ENCODE assay signal across 8 cellular contexts in genomic region chr12:96177013-96177412, GRCh38. TPM values are rescaled to one million over a fixed set of nuclear protein-coding genes. Genes with fewer than 3 reads are reported as not detected.
DNase-seq lines count a peak whose midpoint lies in the region; ATAC-seq and TF ChIP-seq lines count a peak whose summit lies in the region.

No MANE protein-coding gene starts in this region.

- no peaks in the 10 kb centered on the region for H3K4me1 ChIP-seq in CD8-positive, alpha-beta T cell (ENCODE audit: insufficient read depth, low read length)
- H3K4me1 ChIP-seq in naive thymus-derived CD4-positive, alpha-beta T cell (ENCODE audit: control insufficient read depth in 2 of 2, insufficient read depth in 2 of 2, low read length in 2 of 2) = peaks cover 0 to 6% of the 10 kb centered on the region in 2 donors

- no peaks in the 10 kb centered on the region for H3K36me3 Mint-ChIP-seq in CD8-positive, alpha-beta T cell
- H3K36me3 Mint-ChIP-seq in naive thymus-derived CD4-positive, alpha-beta T cell = peaks cover 4 to 46% (median 7%) of the 10 kb centered on the region in 5 donors

- H3K27ac Mint-ChIP-seq in CD8-positive, alpha-beta T cell = peak overlapping the region; percentile 32
- peak overlapping the region in 7 of 9 donors; percentile 3 to 85 (median 80) for H3K27ac Mint-ChIP-seq in naive thymus-derived CD4-positive, alpha-beta T cell

- ATAC-seq in CD8-positive, alpha-beta T cell = peak; percentile 36
- ATAC-seq in HG03520 (IDR thresholded peaks at IDR 0.05; ENCODE audit: unreplicated experiment) = peak; percentile 55
- peak; percentile 93 for ATAC-seq in naive thymus-derived CD4-positive, alpha-beta T cell
- no peak for ATAC-seq in GM18861 (IDR thresholded peaks at IDR 0.05; ENCODE audit: unreplicated experiment)
- ATAC-seq in GM18519 (IDR thresholded peaks at IDR 0.05; ENCODE audit: low FRiP score, unreplicated experiment) = no peak

- intact Hi-C loops in CD8-positive, alpha-beta T cell (cut with DNase I, micrococcal nuclease) = no loop called here
- intact Hi-C loops in naive thymus-derived CD4-positive, alpha-beta T cell (cut with micrococcal nuclease) = loop anchor here in 1 of 2 donors (1.0 kb wide), 1 partner anchor 18 kb away; no protein-coding TSS in a partner anchor

- no peak for TF ChIP-seq CTCF in CD8-positive, alpha-beta T cell (IDR thresholded peaks at IDR 0.05)

- H3K4me3 ChIP-seq in CD8-positive, alpha-beta T cell (ENCODE audit: low read depth, low read length) = no peak overlapping the region
- H3K4me3 ChIP-seq in naive thymus-derived CD4-positive, alpha-beta T cell (ENCODE audit: low read length) = no peak overlapping the region

- peaks cover 4% of the 10 kb centered on the region for H3K4me1 Mint-ChIP-seq in CD8-positive, alpha-beta T cell (ENCODE audit: low read depth)
- peaks cover 4 to 17% (median 7%) of the 10 kb centered on the region in 7 donors for H3K4me1 Mint-ChIP-seq in naive thymus-derived CD4-positive, alpha-beta T cell

- H3K9me3 ChIP-seq in CD8-positive, alpha-beta T cell (ENCODE audit: low read length) = no peaks in the 10 kb centered on the region
- peaks cover 0 to 7% (median 0%) of the 10 kb centered on the region in 3 experiments for H3K9me3 ChIP-seq in naive thymus-derived CD4-positive, alpha-beta T cell (ENCODE audit: control insufficient read depth in 2 of 3, low read length in 3 of 3)

- H3K27me3 ChIP-seq in CD8-positive, alpha-beta T cell (ENCODE audit: insufficient read depth, low read length) = no peaks in the 10 kb centered on the region
- H3K27me3 ChIP-seq in naive thymus-derived CD4-positive, alpha-beta T cell (ENCODE audit: control insufficient read depth in 2 of 2, insufficient read depth in 2 of 2, low read length in 2 of 2) = no peaks in the 10 kb centered on the region

- peak in 2 of 7 experiments; percentile 9 to 31 for DNase-seq in CD8-positive, alpha-beta T cell
- peak; percentile 56 for DNase-seq in activated CD8-positive, alpha-beta memory T cell treated with anti-CD3 and anti-CD28 coated beads, Interleukin-2, amount 50 U/mL, for 24 hours (ENCODE audit: extremely low read depth)
- DNase-seq in naive thymus-derived CD4-positive, alpha-beta T cell = peak in 1 of 9 donors; percentile 69
- DNase-seq in mucosa of gallbladder (ENCODE audit: low spot score) = no peak
- no peak for DNase-seq in DMS53 (lab: John Stamatoyannopoulos, UW)

- H3K4me3 Mint-ChIP-seq in CD8-positive, alpha-beta T cell = no peak overlapping the region
- H3K4me3 Mint-ChIP-seq in naive thymus-derived CD4-positive, alpha-beta T cell = peak overlapping the region in 5 of 10 donors; percentile 1 to 64 (median 16)

- peaks cover 6% of the 10 kb centered on the region for H3K27me3 Mint-ChIP-seq in CD8-positive, alpha-beta T cell (ENCODE audit: low read depth)
- H3K27me3 Mint-ChIP-seq in naive thymus-derived CD4-positive, alpha-beta T cell = peaks cover 0 to 9% (median 0%) of the 10 kb centered on the region in 5 donors

- CTCF ChIA-PET in CD8-positive, alpha-beta T cell (lab: Charles Lee) = interaction anchor here (0.6 kb wide), 1 partner anchor 35 kb away, joined by 4 read pairs; no protein-coding TSS in a partner anchor
- CTCF ChIA-PET in naive thymus-derived CD4-positive, alpha-beta T cell (lab: Charles Lee) = interaction anchor here (0.8 kb wide), 1 partner anchor 39 kb away, joined by 4 read pairs; no protein-coding TSS in a partner anchor

- POLR2A ChIA-PET in CD8-positive, alpha-beta T cell (lab: Charles Lee) = no interaction called here
- POLR2A ChIA-PET in naive thymus-derived CD4-positive, alpha-beta T cell (lab: Charles Lee) = interaction anchor here (0.6 kb wide), 1 partner anchor 40 kb away, joined by 3 read pairs; no protein-coding TSS in a partner anchor

- no peak overlapping the region for H3K27ac ChIP-seq in CD8-positive, alpha-beta T cell (ENCODE audit: low read depth, low read length)
- no peak overlapping the region for H3K27ac ChIP-seq in naive thymus-derived CD4-positive, alpha-beta T cell (ENCODE audit: low read depth, low read length)

- H3K9me3 Mint-ChIP-seq in CD8-positive, alpha-beta T cell = peaks cover 11% of the 10 kb centered on the region
- peaks cover 0 to 34% (median 3%) of the 10 kb centered on the region in 11 donors for H3K9me3 Mint-ChIP-seq in naive thymus-derived CD4-positive, alpha-beta T cell

- H3K36me3 ChIP-seq in CD8-positive, alpha-beta T cell (ENCODE audit: insufficient read depth, low read length) = no peaks in the 10 kb centered on the region
- H3K36me3 ChIP-seq in naive thymus-derived CD4-positive, alpha-beta T cell (ENCODE audit: control insufficient read depth in 2 of 3, insufficient read depth in 3 of 3, low read length in 3 of 3) = no peaks in the 10 kb centered on the region

RNA-seq across cellular contexts. Expression of gene ELK3, which starts 17.2 kb away (rescaled TPM):
- total RNA-seq in CD8-positive, alpha-beta T cell = 10 to 100 TPM; 11.2 to 11.6 TPM
- 10 to 100 TPM; 24.9 to 52.3 (median 34.7) TPM for total RNA-seq in naive thymus-derived CD4-positive, alpha-beta T cell
- 10 to 100 TPM; 16.8 to 22.1 TPM for polyA plus RNA-seq in naive thymus-derived CD4-positive, alpha-beta T cell
- total RNA-seq in mucosa of gallbladder = 18.6 TPM

Comparison
In these comparisons a context has a peak if more than half of its experiments do, and no peak if none do; other contexts are left out.
1. ATAC-seq: peak in CD8-positive, alpha-beta T cell (single experiment), HG03520 (single experiment) and naive thymus-derived CD4-positive, alpha-beta T cell (single experiment); none in GM18861 (single experiment) and GM18519 (single experiment).